ENCODE assay signal across 38 cellular contexts in the genomic region with DNA sequence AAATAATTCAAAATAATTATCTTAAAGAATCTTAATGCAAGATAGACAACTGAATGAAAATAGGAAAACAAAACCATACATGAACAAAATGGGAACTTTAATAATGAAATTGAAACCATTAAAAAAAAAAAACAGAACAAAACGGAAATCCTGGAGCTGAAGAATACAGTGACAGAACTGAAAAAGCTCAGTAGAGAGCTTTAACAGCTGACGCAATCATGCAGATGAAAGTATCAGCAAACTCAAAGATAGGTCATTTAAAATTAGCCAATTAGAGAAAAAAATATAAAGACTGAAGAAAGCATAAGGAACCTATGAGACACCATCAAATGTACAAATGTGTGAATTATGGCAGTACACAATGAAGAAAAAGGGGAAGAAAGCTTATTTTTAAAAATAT. TPM values are rescaled to one million over a fixed set of nuclear protein-coding genes. Genes with fewer than 3 reads are reported as not detected.
"Had no signal": no experiment of that assay in that cellular context is flagged by ENCODE, and none has a peak within 500 bp of the region (broad histone marks: within the 10 kb centered on the region; RNA-seq: fewer than 3 reads in every experiment).

No MANE protein-coding gene starts in this region.

- H3K4me1 Mint-ChIP-seq: mesothelial cell of epicardium; naive B cell; neural crest cell; stimulated activated naive CD8-positive, alpha-beta T cell treated with anti-CD3 and anti-CD28 coated beads, Interleukin-15, amount 100 ng/mL, for 72 hours had no signal

- H3K4me3 ChIP-seq: esophagus muscularis mucosa, gastroesophageal sphincter, heart left ventricle, hepatocyte, left lung, mucosa of descending colon, smooth muscle cell, suprapubic skin, transverse colon, upper lobe of right lung, uterus had no signal

- H3K27me3 ChIP-seq: esophagus muscularis mucosa, gastroesophageal sphincter, heart left ventricle, hepatocyte, left lung, neutrophil, suprapubic skin, transverse colon, uterus had no signal

- H3K36me3 Mint-ChIP-seq: naive B cell had no signal

- H3K4me3 Mint-ChIP-seq: dendritic cell treated with granulocyte-macrophage colony-stimulating factor and Interleukin-4, amounts not matched to agents 40 ng/mL and 50 ng/mL, for 4 days; mesothelial cell of epicardium; naive B cell; natural killer cell treated with Interleukin-12 subunit alpha and Interleukin-12 subunit beta and Interleukin-15 and Interleukin-18, amount 100 ng/mL, for 72 hours; neural crest cell; stimulated activated naive CD8-positive, alpha-beta T cell treated with anti-CD3 and anti-CD28 coated beads, Interleukin-15, amount 100 ng/mL, for 72 hours had no signal

- FAIRE-seq: endothelial cell of umbilical vein, islet of Langerhans had no signal

- H3K4me2 ChIP-seq: hepatocyte, smooth muscle cell had no signal

- H3K79me2 ChIP-seq: hepatocyte, parathyroid adenoma had no signal

- H3K9ac ChIP-seq: parathyroid adenoma had no signal

- ATAC-seq: foreskin keratinocyte; gastroesophageal sphincter; heart left ventricle; left cardiac atrium; left lung; mucosa of descending colon; natural killer cell treated with Interleukin-12 subunit alpha and Interleukin-12 subunit beta and Interleukin-15 and Interleukin-18, amount 100 ng/mL, for 72 hours; sciatic nerve; stimulated activated naive CD8-positive, alpha-beta T cell treated with anti-CD3 and anti-CD28 coated beads, Interleukin-15, amount 100 ng/mL, for 72 hours; upper lobe of right lung had no signal

- DNase-seq: effector CD8-positive, alpha-beta T cell; foreskin keratinocyte; heart left ventricle; left cardiac atrium; mesenchymal stem cell; mucosa of descending colon; naive B cell; stimulated activated CD4-positive, alpha-beta T cell treated with anti-CD3 and anti-CD28 coated beads, Interleukin-12 subunit alpha, Interleukin-12 subunit beta, amount 100 ng/mL, for 4 hours; stimulated activated CD4-positive, alpha-beta T cell treated with anti-CD3 and anti-CD28 coated beads, Interleukin-1b, Interleukin-23, amount 100 ng/mL, for 48 hours; stimulated activated CD4-positive, alpha-beta T cell treated with anti-CD3 and anti-CD28 coated beads, Interleukin-4, amount 100 ng/mL, for 1 hour; stimulated activated CD8-positive, alpha-beta memory T cell treated with anti-CD3 and anti-CD28 coated beads, Interleukin-4, amount 100 ng/mL, for 48 hours; stimulated activated naive CD4-positive, alpha-beta T cell; stimulated activated naive CD8-positive, alpha-beta T cell treated with anti-CD3 and anti-CD28 coated beads, Interleukin-15, amount 100 ng/mL, for 72 hours; transverse colon; upper lobe of right lung; uterus had no signal

- H3K9me3 ChIP-seq: mucosa of descending colon, neutrophil, upper lobe of right lung, uterus had no signal

- H3K36me3 ChIP-seq: esophagus muscularis mucosa, gastroesophageal sphincter, heart left ventricle, left lung, neutrophil, suprapubic skin, transverse colon, upper lobe of right lung, uterus had no signal

- H3K27me3 Mint-ChIP-seq: dendritic cell treated with granulocyte-macrophage colony-stimulating factor and Interleukin-4, amounts not matched to agents 40 ng/mL and 50 ng/mL, for 4 days; progenitor cell of endocrine pancreas had no signal

- H3K4me1 ChIP-seq: esophagus muscularis mucosa, foreskin keratinocyte, gastroesophageal sphincter, heart left ventricle, left lung, parathyroid adenoma, suprapubic skin, transverse colon, upper lobe of right lung, uterus had no signal

- H3K27ac Mint-ChIP-seq: dendritic cell treated with granulocyte-macrophage colony-stimulating factor and Interleukin-4, amounts not matched to agents 40 ng/mL and 50 ng/mL, for 4 days; mesothelial cell of epicardium; naive B cell; natural killer cell treated with Interleukin-12 subunit alpha and Interleukin-12 subunit beta and Interleukin-15 and Interleukin-18, amount 100 ng/mL, for 72 hours; progenitor cell of endocrine pancreas; stimulated activated naive CD8-positive, alpha-beta T cell treated with anti-CD3 and anti-CD28 coated beads, Interleukin-15, amount 100 ng/mL, for 72 hours had no signal

- H2AFZ ChIP-seq: hepatocyte, parathyroid adenoma had no signal

- H3K27ac ChIP-seq: esophagus muscularis mucosa, foreskin keratinocyte, gastroesophageal sphincter, heart left ventricle, hepatocyte, left lung, neutrophil, parathyroid adenoma, suprapubic skin, transverse colon, upper lobe of right lung, uterus had no signal

RNA-seq across cellular contexts. Expression of a gene that starts 18.8 kb away (rescaled TPM):
- total RNA-seq: endothelial cell of umbilical vein; epithelial cell of proximal tubule; esophagus muscularis mucosa; fibroblast of lung; foreskin keratinocyte; gastroesophageal sphincter; heart left ventricle; hepatocyte; kidney epithelial cell; left cardiac atrium; left lung; lower leg skin; lung microvascular endothelial cell; mesothelial cell of epicardium; mucosa of descending colon; natural killer cell treated with Interleukin-12 subunit alpha and Interleukin-12 subunit beta and Interleukin-15 and Interleukin-18, amount 100 ng/mL, for 72 hours; neural crest cell; omental fat pad; progenitor cell of endocrine pancreas; sciatic nerve; smooth muscle cell; suprapubic skin; transverse colon; upper lobe of right lung had no signal
- polyA plus RNA-seq: endothelial cell of umbilical vein, fibroblast of lung, foreskin keratinocyte, heart left ventricle, hepatocyte, smooth muscle cell had no signal
